In the genomic region with DNA sequence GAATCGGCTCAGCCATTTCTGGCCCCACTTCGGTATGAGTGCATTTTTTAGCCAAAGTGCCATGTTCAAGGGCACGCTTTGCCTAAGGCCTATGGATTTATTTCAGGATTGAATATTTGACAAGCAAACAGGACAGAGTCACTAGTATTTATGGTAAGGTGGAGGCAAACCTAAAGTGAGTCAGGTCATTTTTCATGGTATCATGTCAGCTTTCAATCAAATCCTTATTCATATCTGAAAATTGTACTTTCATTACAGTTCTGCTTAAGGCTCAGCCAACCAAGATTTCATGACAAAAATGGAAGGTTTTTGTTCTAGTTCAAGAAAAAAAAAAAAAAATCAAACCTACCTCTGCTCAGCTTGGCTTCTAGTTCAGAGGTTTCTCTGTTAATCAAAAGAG, we compare ENCODE assay signal across 30 cellular contexts. TPM values are rescaled to one million over a fixed set of nuclear protein-coding genes. Genes with fewer than 3 reads are reported as not detected.
A peak's percentile ranks its signal among the peaks of the same experiment; 100 is the strongest.
DNase-seq lines count a peak whose midpoint lies in the region; ATAC-seq, FAIRE-seq and TF ChIP-seq lines count a peak whose summit lies in the region.
"Had no signal": no experiment of that assay in that cellular context is flagged by ENCODE, and none has a peak within 500 bp of the region (broad histone marks: within the 10 kb centered on the region; RNA-seq: fewer than 3 reads in every experiment).

No MANE protein-coding gene starts in this region.

- CTCF ChIA-PET in activated CD4-positive, alpha-beta T cell treated with anti-CD3 and anti-CD28 coated beads for 36 hours (lab: Charles Lee) = interaction anchor here (0.6 to 5.1 kb wide), 12 partner anchors 10 to 423 kb away, joined by 3 to 102 read pairs (median 6); no protein-coding TSS in a partner anchor

- peak overlapping the region; percentile 73 for H3K27ac ChIP-seq in keratinocyte (ENCODE audit: control insufficient read depth, insufficient read depth, low read length)
- H3K27ac ChIP-seq: GM23248, pancreas, right lobe of liver, RWPE1, upper lobe of right lung had no signal

- intact Hi-C loops in activated CD4-positive, alpha-beta T cell treated with anti-CD3 and anti-CD28 coated beads for 36 hours (cut with DNase I, micrococcal nuclease) = loop anchor here (1.0 to 10.0 kb wide), 11 partner anchors 41 to 1328 kb away; no protein-coding TSS in a partner anchor
- intact Hi-C loops in lower leg skin (cut with DNase I; ENCODE audit: low total_unique reads) = no loop called here

- H3K9me1 ChIP-seq in keratinocyte (ENCODE audit: control insufficient read depth, extremely low read depth, insufficient read depth, low read length) = peaks cover 4% of the 10 kb centered on the region

- H3K27me3 ChIP-seq in keratinocyte (ENCODE audit: control insufficient read depth, extremely low read depth, insufficient read depth, low read length) = no peaks in the 10 kb centered on the region
- H3K27me3 ChIP-seq: pancreas, right lobe of liver, upper lobe of right lung had no signal

- no peaks in the 10 kb centered on the region for H3K9me3 ChIP-seq in keratinocyte (ENCODE audit: control insufficient read depth, low read depth, low read length)
- H3K9me3 ChIP-seq: pancreas, right lobe of liver, upper lobe of right lung had no signal

- dilution Hi-C loops in keratinocyte (cut with MboI; ENCODE audit: extremely low pct_ligation_motif_present, low sequenced_read_pairs) = no loop called here

- no peak for DNase-seq in activated CD4-positive, alpha-beta T cell treated with anti-CD3 and anti-CD28 coated beads for 36 hours
- no peak for DNase-seq in activated CD4-positive, alpha-beta T cell treated with anti-CD3 and anti-CD28 coated beads for 48 hours
- no peak for DNase-seq in GM12892 (ENCODE audit: insufficient read length)
- DNase-seq in activated naive CD8-positive, alpha-beta T cell treated with anti-CD3 and anti-CD28 coated beads, Interleukin-2, amount 50 U/mL, for 24 hours = no peak
- DNase-seq in keratinocyte (ENCODE audit: low read depth, low spot score) = no peak
- DNase-seq in lower leg skin (ENCODE audit: low spot score in 2 of 2) = no peak
- no peak for DNase-seq in NCI-H2227 treated with DMSO at 0.1 percent for 48 hours (lab: John Stamatoyannopoulos, UW)
- DNase-seq: 8988T; activated CD4-positive, CD25-positive, alpha-beta regulatory T cell treated with anti-CD3 and anti-CD28 coated beads, Interleukin-2, amount 50 U/mL, for 72 hours; activated gamma-delta T cell treated with Interleukin-2 at 50 U/mL for 16 hours; AML-193; aorta; cerebellar nuclear complex; DMS79; GM23248; kidney glomerular epithelial cell; mesendoderm; naive B cell; NCI-H1694 treated with DMSO at 0.1 percent for 48 hours; NCI-H748 treated with DMSO at 0.1 percent for 48 hours; pancreas; right lobe of liver; T1000; upper lobe of right lung had no signal

- no peaks in the 10 kb centered on the region for H4K20me1 ChIP-seq in keratinocyte (ENCODE audit: control insufficient read depth, extremely low read depth, insufficient read depth, low read length)

- peaks cover 3 to 6% of the 10 kb centered on the region in 2 experiments for H3K36me3 ChIP-seq in keratinocyte (ENCODE audit: control insufficient read depth in 2 of 2, extremely low read depth in 1 of 2, insufficient read depth in 2 of 2, low read length in 2 of 2)
- H3K36me3 ChIP-seq: pancreas had no signal

- H3K79me2 ChIP-seq in keratinocyte (ENCODE audit: control insufficient read depth, insufficient read depth, low read length) = no peaks in the 10 kb centered on the region

- POLR2A ChIA-PET in activated CD4-positive, alpha-beta T cell treated with anti-CD3 and anti-CD28 coated beads for 36 hours (lab: Charles Lee) = interaction anchor here (0.9 kb wide), 1 partner anchor 11 kb away, joined by 6 read pairs; no protein-coding TSS in a partner anchor

- H3K4me2 ChIP-seq in keratinocyte (ENCODE audit: control insufficient read depth, extremely low read depth, insufficient read depth, low read depth, low read length) = peak overlapping the region; percentile 76
- H3K4me2 ChIP-seq: KMS-11 had no signal

- H3K4me3 ChIP-seq in keratinocyte (ENCODE audit: control insufficient read depth in 2 of 3, extremely low read depth in 1 of 3, insufficient read depth in 2 of 3, low read depth in 1 of 3, low read length in 3 of 3) = peak overlapping the region in 2 of 3 experiments; percentile 22 to 38
- H3K4me3 ChIP-seq in lower leg skin (ENCODE audit: low read depth, poor library complexity, severe bottlenecking) = no peak overlapping the region
- H3K4me3 ChIP-seq: GM23248, pancreas, right lobe of liver, upper lobe of right lung had no signal

- H3K36me3 Mint-ChIP-seq in activated CD4-positive, alpha-beta T cell treated with anti-CD3 and anti-CD28 coated beads for 36 hours (ENCODE audit: low read depth) = peaks cover 63% of the 10 kb centered on the region
- peaks cover 56% of the 10 kb centered on the region for H3K36me3 Mint-ChIP-seq in activated naive CD8-positive, alpha-beta T cell treated with anti-CD3 and anti-CD28 coated beads, Interleukin-2, amount 50 U/mL, for 24 hours (ENCODE audit: low read depth)

- peaks cover 27% of the 10 kb centered on the region for H3K4me1 ChIP-seq in keratinocyte (ENCODE audit: control insufficient read depth, extremely low read depth, insufficient read depth, low read length)
- H3K4me1 ChIP-seq: upper lobe of right lung had no signal

- no peaks in the 10 kb centered on the region for H3K9me3 Mint-ChIP-seq in activated CD4-positive, alpha-beta T cell treated with anti-CD3 and anti-CD28 coated beads for 36 hours (ENCODE audit: low read depth)
- no peaks in the 10 kb centered on the region for H3K9me3 Mint-ChIP-seq in activated naive CD8-positive, alpha-beta T cell treated with anti-CD3 and anti-CD28 coated beads, Interleukin-2, amount 50 U/mL, for 24 hours
- H3K9me3 Mint-ChIP-seq: naive B cell had no signal

- TF ChIP-seq POLR2A in GM12892 (IDR thresholded peaks at IDR 0.05; ENCODE audit: low read depth, low read length) (no peak), lower leg skin (IDR thresholded peaks at IDR 0.05) (no peak)

- peaks cover 53% of the 10 kb centered on the region for H3K4me1 Mint-ChIP-seq in activated CD4-positive, alpha-beta T cell treated with anti-CD3 and anti-CD28 coated beads for 36 hours
- peaks cover 57% of the 10 kb centered on the region for H3K4me1 Mint-ChIP-seq in activated naive CD8-positive, alpha-beta T cell treated with anti-CD3 and anti-CD28 coated beads, Interleukin-2, amount 50 U/mL, for 24 hours

- peak overlapping the region; percentile 57 for H3K27ac Mint-ChIP-seq in activated CD4-positive, alpha-beta T cell treated with anti-CD3 and anti-CD28 coated beads for 36 hours
- H3K27ac Mint-ChIP-seq in activated naive CD8-positive, alpha-beta T cell treated with anti-CD3 and anti-CD28 coated beads, Interleukin-2, amount 50 U/mL, for 24 hours = peak overlapping the region; percentile 62

- WGBS in lower leg skin, 2 donors = 41 to 54% methylated on average over 3 of the region's 3 CpGs

- FAIRE-seq in GM12892 (lab: Jason Lieb, UNC) = peak; percentile 66
- peak; percentile 43 for FAIRE-seq in keratinocyte (lab: Jason Lieb, UNC)
- FAIRE-seq: GM12891, GM19239, HTR-8/SVneo, pancreas had no signal

- H2AFZ ChIP-seq in keratinocyte (ENCODE audit: control insufficient read depth, low read length) = peak overlapping the region; percentile 51
- H2AFZ ChIP-seq: GM23248 had no signal

- ATAC-seq in activated CD4-positive, alpha-beta T cell treated with anti-CD3 and anti-CD28 coated beads for 36 hours = peak; percentile 55
- ATAC-seq in activated naive CD8-positive, alpha-beta T cell treated with anti-CD3 and anti-CD28 coated beads, Interleukin-2, amount 50 U/mL, for 24 hours = no peak
- ATAC-seq in GM21576 (IDR thresholded peaks at IDR 0.05; ENCODE audit: unreplicated experiment) = no peak
- ATAC-seq: pancreas, right lobe of liver, upper lobe of right lung had no signal

- TF ChIP-seq CTCF in keratinocyte (optimal IDR thresholded peaks at IDR 0.05 in 1 of 3, IDR thresholded peaks at IDR 0.05 in 1 of 3, conservative IDR thresholded peaks at IDR 0.05 in 1 of 3; ENCODE audit: extremely low read depth in 1 of 3, insufficient read depth in 2 of 3, low read length in 3 of 3) = no peak
- TF ChIP-seq CTCF in lower leg skin (IDR thresholded peaks at IDR 0.05) = no peak

- no peaks in the 10 kb centered on the region for H3K27me3 Mint-ChIP-seq in activated CD4-positive, alpha-beta T cell treated with anti-CD3 and anti-CD28 coated beads for 36 hours
- no peaks in the 10 kb centered on the region for H3K27me3 Mint-ChIP-seq in activated naive CD8-positive, alpha-beta T cell treated with anti-CD3 and anti-CD28 coated beads, Interleukin-2, amount 50 U/mL, for 24 hours
- H3K27me3 Mint-ChIP-seq: naive B cell had no signal

- H3K9ac ChIP-seq in keratinocyte (ENCODE audit: control insufficient read depth, extremely low read depth, insufficient read depth, low read length) = peak overlapping the region; percentile 26
- H3K9ac ChIP-seq: GM23248, KMS-11 had no signal

- H3K4me3 Mint-ChIP-seq in activated CD4-positive, alpha-beta T cell treated with anti-CD3 and anti-CD28 coated beads for 36 hours = no peak overlapping the region
- no peak overlapping the region for H3K4me3 Mint-ChIP-seq in activated naive CD8-positive, alpha-beta T cell treated with anti-CD3 and anti-CD28 coated beads, Interleukin-2, amount 50 U/mL, for 24 hours
- H3K4me3 Mint-ChIP-seq: naive B cell had no signal

RNA-seq across cellular contexts. Expression of gene ICE2, which starts 30.5 kb away (rescaled TPM):
- total RNA-seq in activated CD4-positive, alpha-beta T cell treated with anti-CD3 and anti-CD28 coated beads for 36 hours = 10 to 100 TPM; 72.8 to 81.6 TPM
- 36.3 TPM for polyA plus RNA-seq in GM12892 (2012; ENCODE audit: missing spikeins)
- 18.7 to 34.1 TPM (median 29.4 TPM) in 3 replicates for polyA plus RNA-seq in keratinocyte
- 39.5 TPM for polyA plus RNA-seq in keratinocyte (2011; ENCODE audit: low read depth)
- 12.2 and 36.9 TPM in 2 replicates for polyA plus RNA-seq in keratinocyte (2011; cell fraction: cytosol; rRNA removed)
- polyA plus RNA-seq in keratinocyte (2011; cell fraction: nucleus; rRNA removed) = 30.9 and 33.4 TPM in 2 replicates
- 16.6 and 21.3 TPM in 2 replicates for polyA plus RNA-seq in keratinocyte (2012; ENCODE audit: low replicate concordance)
- 11.9 to 37.1 TPM (median 20.0 TPM) in 3 replicates for polyA minus RNA-seq in keratinocyte
- 19.8 TPM for polyA minus RNA-seq in keratinocyte (2011; cell fraction: cytosol; rRNA and poly(A)+ RNA removed)
- 37.0 and 43.3 TPM in 2 replicates for polyA minus RNA-seq in keratinocyte (2011; cell fraction: nucleus; rRNA and poly(A)+ RNA removed)
- total RNA-seq in lower leg skin = 10 to 100 TPM; 14.4 to 21.2 (median 17.5) TPM
